ENCODE assay signal across 8 cellular contexts in the genomic region with DNA sequence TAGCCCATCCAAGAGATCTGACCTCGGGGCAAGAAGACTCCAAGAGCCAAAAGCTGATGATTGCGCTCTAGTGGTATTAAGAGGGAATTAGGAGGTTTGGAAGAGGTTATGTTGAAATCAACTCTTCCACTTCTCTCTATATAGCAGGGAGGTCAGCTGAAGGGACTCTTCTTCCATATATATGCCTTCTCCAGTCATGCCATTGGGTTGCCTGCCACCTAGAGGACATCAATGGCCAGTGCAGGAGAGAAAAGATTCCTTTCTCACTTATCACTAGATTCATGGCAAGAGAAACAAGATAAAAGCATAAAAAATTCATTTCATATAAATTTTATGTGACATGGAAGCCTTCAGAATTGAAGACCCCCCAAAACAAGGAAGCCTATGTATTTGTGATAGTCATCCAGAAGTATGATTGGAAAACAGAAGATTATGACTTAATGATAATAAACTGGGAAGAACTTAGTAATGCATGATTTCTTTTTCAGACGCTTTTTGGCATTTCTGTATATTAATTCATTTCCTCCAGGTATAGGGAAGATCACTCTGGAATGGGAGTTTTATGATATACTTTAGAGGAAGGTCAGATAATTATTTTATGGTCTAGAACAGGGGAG.
DNase-seq lines count a peak whose midpoint lies in the region; ATAC-seq, FAIRE-seq and TF ChIP-seq lines count a peak whose summit lies in the region.

No MANE protein-coding gene starts in this region.

- H3K4me3 ChIP-seq in fibroblast of mammary gland (ENCODE audit: control insufficient read depth, low read depth, low read length): no peak overlapping the region

- peak; percentile 98 for TF ChIP-seq CTCF in fibroblast of mammary gland (conservative IDR thresholded peaks at IDR 0.05; ENCODE audit: control insufficient read depth, insufficient read depth, low read depth, low read length)

- peak; percentile 97 for ATAC-seq in HG03103 (IDR thresholded peaks at IDR 0.05; ENCODE audit: low read depth, unreplicated experiment)

- intact Hi-C loops in posterior vena cava (cut with DNase I): no loop called here

- peak; percentile 69 for FAIRE-seq in TTC549 (lab: Jason Lieb, UNC)

- DNase-seq in DMS153 (lab: John Stamatoyannopoulos, UW) (peak; percentile 42), GM19240 (ENCODE audit: insufficient read length, low spot score) (peak; percentile 41), NCI-H2081 treated with DMSO at 0.1 percent for 48 hours (lab: John Stamatoyannopoulos, UW) (peak; percentile 32), fibroblast of mammary gland (ENCODE audit: low read depth) (peak; percentile 79), non-pigmented ciliary epithelial cell (ENCODE audit: low read depth) (peak; percentile 47), posterior vena cava (ENCODE audit: low spot score) (no peak)
